ENCODE assay signal across 1 cellular context in genomic region chr7:123557016-123557630, GRCh38.
A peak's percentile ranks its signal among the peaks of the same experiment; 100 is the strongest.
TF ChIP-seq lines count a peak whose summit lies in the region.

No MANE protein-coding gene starts in this region.

TF ChIP-seq in H1, 55 proteins besides CTCF, POLR2A, EP300 and RAD21:
- 0 out of 4 replicates have a peak, but pooled peaks of 1 of the 2 experiments have one; percentile 65 for TF ChIP-seq SIN3A (conservative IDR thresholded peaks at IDR 0.05 in 1 of 2, IDR thresholded peaks at IDR 0.05 in 1 of 2; ENCODE audit: low read depth in 1 of 2, low read length in 2 of 2)
- TF ChIP-seq POU5F1 (IDR thresholded peaks at IDR 0.05; ENCODE audit: low read depth, low read length): no peak
TF ChIP-seq in H1: peak in this region for 1.
